Comparison of ENCODE assay signal across 1 cellular context in the genomic region with DNA sequence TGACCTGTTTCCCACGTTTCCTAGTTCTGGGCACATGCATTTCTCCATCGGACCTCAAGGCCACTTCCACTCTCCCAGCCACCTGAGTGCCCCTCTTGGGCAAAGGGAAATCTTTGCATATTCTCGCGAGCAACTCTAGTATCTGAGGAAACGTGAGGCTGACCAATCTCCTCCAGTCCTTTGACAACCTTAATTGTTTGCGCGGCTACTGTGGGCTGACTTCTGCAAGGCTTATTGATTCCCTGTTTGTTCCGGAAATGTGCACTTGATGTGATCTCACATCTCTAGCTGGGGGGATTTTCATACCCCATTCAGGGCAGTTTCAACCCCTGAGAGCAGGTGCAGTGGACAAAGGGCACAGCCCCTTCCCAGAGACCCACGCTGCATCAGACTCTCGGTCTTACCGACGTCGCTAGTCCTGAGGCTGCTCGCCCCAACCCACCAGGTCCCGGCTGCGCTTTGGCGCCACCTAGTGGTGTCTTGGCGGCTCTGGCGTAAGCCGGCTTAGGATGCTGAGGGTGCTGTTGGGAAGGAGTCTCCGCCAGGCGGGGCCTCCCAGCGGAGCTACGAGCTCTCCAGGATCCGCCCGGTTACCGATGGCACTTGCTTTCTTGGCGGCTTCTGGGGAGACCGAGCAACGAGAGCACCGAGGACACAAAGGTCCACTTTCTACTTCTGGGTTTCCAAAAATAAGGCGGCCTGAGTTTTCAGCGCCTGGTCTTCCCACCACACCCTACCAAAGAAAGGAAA.
TF ChIP-seq lines count a peak whose summit lies in the region.

No MANE protein-coding gene starts in this region.

TF ChIP-seq in HepG2, 621 proteins besides CTCF, POLR2A, EP300 and RAD21 (continued from another document and continues in another):
- TF ChIP-seq, protein P1, sequence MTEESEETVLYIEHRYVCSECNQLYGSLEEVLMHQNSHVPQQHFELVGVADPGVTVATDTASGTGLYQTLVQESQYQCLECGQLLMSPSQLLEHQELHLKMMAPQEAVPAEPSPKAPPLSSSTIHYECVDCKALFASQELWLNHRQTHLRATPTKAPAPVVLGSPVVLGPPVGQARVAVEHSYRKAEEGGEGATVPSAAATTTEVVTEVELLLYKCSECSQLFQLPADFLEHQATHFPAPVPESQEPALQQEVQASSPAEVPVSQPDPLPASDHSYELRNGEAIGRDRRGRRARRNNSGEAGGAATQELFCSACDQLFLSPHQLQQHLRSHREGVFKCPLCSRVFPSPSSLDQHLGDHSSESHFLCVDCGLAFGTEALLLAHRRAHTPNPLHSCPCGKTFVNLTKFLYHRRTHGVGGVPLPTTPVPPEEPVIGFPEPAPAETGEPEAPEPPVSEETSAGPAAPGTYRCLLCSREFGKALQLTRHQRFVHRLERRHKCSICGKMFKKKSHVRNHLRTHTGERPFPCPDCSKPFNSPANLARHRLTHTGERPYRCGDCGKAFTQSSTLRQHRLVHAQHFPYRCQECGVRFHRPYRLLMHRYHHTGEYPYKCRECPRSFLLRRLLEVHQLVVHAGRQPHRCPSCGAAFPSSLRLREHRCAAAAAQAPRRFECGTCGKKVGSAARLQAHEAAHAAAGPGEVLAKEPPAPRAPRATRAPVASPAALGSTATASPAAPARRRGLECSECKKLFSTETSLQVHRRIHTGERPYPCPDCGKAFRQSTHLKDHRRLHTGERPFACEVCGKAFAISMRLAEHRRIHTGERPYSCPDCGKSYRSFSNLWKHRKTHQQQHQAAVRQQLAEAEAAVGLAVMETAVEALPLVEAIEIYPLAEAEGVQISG (CRISPR knock-in tag; IDR thresholded peaks at IDR 0.05) = peak; percentile 84
- peak; percentile 65; the same call in 1 of the 2 replicates for TF ChIP-seq ZNF274 (CRISPR knock-in tag; IDR thresholded peaks at IDR 0.05)
- TF ChIP-seq CBFB (CRISPR knock-in tag; IDR thresholded peaks at IDR 0.05) = peak; percentile 40; the same call in 1 of the 2 replicates
- peak; percentile 47 for TF ChIP-seq IKZF4 (CRISPR knock-in tag; IDR thresholded peaks at IDR 0.05; ENCODE audit: borderline replicate concordance, low read depth, not compliant biosample characterization)
- no peak for TF ChIP-seq ZNF343 (CRISPR knock-in tag; IDR thresholded peaks at IDR 0.05)
- no peak for TF ChIP-seq SMYD3 (CRISPR knock-in tag; IDR thresholded peaks at IDR 0.05)
- TF ChIP-seq ZNF143 (CRISPR knock-in tag; IDR thresholded peaks at IDR 0.05) = peak; percentile 76
- TF ChIP-seq ZFP62 (CRISPR knock-in tag; IDR thresholded peaks at IDR 0.05) = 0 out of 2 replicates have a peak, but pooled peaks have one; percentile 37
- peak; percentile 57; the same call in 1 of the 2 replicates for TF ChIP-seq ZNF768 (CRISPR knock-in tag; IDR thresholded peaks at IDR 0.05)
- peak; percentile 12; the same call in 1 of the 2 replicates for TF ChIP-seq BHLHE40 (IDR thresholded peaks at IDR 0.05; ENCODE audit: low read length)
- TF ChIP-seq RXRB (CRISPR knock-in tag; IDR thresholded peaks at IDR 0.05; ENCODE audit: borderline replicate concordance) = peak; percentile 56; the same call in 1 of the 2 replicates
- TF ChIP-seq, protein P2, sequence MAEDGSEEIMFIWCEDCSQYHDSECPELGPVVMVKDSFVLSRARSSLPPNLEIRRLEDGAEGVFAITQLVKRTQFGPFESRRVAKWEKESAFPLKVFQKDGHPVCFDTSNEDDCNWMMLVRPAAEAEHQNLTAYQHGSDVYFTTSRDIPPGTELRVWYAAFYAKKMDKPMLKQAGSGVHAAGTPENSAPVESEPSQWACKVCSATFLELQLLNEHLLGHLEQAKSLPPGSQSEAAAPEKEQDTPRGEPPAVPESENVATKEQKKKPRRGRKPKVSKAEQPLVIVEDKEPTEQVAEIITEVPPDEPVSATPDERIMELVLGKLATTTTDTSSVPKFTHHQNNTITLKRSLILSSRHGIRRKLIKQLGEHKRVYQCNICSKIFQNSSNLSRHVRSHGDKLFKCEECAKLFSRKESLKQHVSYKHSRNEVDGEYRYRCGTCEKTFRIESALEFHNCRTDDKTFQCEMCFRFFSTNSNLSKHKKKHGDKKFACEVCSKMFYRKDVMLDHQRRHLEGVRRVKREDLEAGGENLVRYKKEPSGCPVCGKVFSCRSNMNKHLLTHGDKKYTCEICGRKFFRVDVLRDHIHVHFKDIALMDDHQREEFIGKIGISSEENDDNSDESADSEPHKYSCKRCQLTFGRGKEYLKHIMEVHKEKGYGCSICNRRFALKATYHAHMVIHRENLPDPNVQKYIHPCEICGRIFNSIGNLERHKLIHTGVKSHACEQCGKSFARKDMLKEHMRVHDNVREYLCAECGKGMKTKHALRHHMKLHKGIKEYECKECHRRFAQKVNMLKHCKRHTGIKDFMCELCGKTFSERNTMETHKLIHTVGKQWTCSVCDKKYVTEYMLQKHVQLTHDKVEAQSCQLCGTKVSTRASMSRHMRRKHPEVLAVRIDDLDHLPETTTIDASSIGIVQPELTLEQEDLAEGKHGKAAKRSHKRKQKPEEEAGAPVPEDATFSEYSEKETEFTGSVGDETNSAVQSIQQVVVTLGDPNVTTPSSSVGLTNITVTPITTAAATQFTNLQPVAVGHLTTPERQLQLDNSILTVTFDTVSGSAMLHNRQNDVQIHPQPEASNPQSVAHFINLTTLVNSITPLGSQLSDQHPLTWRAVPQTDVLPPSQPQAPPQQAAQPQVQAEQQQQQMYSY (CRISPR knock-in tag; IDR thresholded peaks at IDR 0.05) = 0 out of 2 replicates have a peak, but pooled peaks have one; percentile 40
- TF ChIP-seq ZKSCAN8 (CRISPR knock-in tag; IDR thresholded peaks at IDR 0.05; ENCODE audit: borderline replicate concordance) = 0 out of 2 replicates have a peak, but pooled peaks have one; percentile 32
- 0 out of 2 replicates have a peak, but pooled peaks have one; percentile 33 for TF ChIP-seq FOXA3 (CRISPR knock-in tag; IDR thresholded peaks at IDR 0.05)
- peak; percentile 69; the same call in 1 of the 2 replicates for TF ChIP-seq ZNF12 (CRISPR knock-in tag; IDR thresholded peaks at IDR 0.05)
- 0 out of 2 replicates have a peak, but pooled peaks have one; percentile 16 for TF ChIP-seq HNF4A (CRISPR knock-in tag; IDR thresholded peaks at IDR 0.05)
- no peak for TF ChIP-seq FOXA1 (IDR thresholded peaks at IDR 0.05)
- TF ChIP-seq FOXA1 (CRISPR knock-in tag; IDR thresholded peaks at IDR 0.05) = no peak
- TF ChIP-seq NCOA1 (CRISPR knock-in tag; IDR thresholded peaks at IDR 0.05) = no peak; the same call in 1 of the 2 replicates
- TF ChIP-seq, protein P3, sequence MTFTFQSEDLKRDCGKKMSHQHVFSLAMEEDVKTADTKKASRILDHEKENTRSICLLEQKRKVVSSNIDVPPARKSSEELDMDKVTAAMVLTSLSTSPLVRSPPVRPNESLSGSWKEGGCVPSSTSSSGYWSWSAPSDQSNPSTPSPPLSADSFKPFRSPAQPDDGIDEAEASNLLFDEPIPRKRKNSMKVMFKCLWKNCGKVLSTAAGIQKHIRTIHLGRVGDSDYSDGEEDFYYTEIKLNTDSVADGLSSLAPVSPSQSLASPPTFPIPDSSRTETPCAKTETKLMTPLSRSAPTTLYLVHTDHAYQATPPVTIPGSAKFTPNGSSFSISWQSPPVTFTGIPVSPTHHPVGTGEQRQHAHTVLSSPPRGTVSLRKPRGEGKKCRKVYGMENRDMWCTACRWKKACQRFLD (CRISPR knock-in tag; IDR thresholded peaks at IDR 0.05; ENCODE audit: borderline replicate concordance) = 0 out of 2 replicates have a peak, but pooled peaks have one; percentile 64
- TF ChIP-seq, protein P4, sequence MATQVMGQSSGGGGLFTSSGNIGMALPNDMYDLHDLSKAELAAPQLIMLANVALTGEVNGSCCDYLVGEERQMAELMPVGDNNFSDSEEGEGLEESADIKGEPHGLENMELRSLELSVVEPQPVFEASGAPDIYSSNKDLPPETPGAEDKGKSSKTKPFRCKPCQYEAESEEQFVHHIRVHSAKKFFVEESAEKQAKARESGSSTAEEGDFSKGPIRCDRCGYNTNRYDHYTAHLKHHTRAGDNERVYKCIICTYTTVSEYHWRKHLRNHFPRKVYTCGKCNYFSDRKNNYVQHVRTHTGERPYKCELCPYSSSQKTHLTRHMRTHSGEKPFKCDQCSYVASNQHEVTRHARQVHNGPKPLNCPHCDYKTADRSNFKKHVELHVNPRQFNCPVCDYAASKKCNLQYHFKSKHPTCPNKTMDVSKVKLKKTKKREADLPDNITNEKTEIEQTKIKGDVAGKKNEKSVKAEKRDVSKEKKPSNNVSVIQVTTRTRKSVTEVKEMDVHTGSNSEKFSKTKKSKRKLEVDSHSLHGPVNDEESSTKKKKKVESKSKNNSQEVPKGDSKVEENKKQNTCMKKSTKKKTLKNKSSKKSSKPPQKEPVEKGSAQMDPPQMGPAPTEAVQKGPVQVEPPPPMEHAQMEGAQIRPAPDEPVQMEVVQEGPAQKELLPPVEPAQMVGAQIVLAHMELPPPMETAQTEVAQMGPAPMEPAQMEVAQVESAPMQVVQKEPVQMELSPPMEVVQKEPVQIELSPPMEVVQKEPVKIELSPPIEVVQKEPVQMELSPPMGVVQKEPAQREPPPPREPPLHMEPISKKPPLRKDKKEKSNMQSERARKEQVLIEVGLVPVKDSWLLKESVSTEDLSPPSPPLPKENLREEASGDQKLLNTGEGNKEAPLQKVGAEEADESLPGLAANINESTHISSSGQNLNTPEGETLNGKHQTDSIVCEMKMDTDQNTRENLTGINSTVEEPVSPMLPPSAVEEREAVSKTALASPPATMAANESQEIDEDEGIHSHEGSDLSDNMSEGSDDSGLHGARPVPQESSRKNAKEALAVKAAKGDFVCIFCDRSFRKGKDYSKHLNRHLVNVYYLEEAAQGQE (IDR thresholded peaks at IDR 0.05; ENCODE audit: borderline replicate concordance in 1 of 2, low read depth in 1 of 2, low read length in 2 of 2) = no peak
- TF ChIP-seq, protein P5, sequence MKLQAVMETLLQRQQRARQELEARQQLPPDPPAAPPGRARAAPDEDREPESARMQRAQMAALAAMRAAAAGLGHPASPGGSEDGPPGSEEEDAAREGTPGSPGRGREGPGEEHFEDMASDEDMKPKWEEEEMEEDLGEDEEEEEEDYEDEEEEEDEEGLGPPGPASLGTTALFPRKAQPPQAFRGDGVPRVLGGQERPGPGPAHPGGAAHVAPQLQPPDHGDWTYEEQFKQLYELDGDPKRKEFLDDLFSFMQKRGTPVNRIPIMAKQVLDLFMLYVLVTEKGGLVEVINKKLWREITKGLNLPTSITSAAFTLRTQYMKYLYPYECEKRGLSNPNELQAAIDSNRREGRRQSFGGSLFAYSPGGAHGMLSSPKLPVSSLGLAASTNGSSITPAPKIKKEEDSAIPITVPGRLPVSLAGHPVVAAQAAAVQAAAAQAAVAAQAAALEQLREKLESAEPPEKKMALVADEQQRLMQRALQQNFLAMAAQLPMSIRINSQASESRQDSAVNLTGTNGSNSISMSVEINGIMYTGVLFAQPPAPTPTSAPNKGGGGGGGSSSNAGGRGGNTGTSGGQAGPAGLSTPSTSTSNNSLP (IDR thresholded peaks at IDR 0.05; ENCODE audit: low read depth, low read length) = no peak
- TF ChIP-seq, protein P6, sequence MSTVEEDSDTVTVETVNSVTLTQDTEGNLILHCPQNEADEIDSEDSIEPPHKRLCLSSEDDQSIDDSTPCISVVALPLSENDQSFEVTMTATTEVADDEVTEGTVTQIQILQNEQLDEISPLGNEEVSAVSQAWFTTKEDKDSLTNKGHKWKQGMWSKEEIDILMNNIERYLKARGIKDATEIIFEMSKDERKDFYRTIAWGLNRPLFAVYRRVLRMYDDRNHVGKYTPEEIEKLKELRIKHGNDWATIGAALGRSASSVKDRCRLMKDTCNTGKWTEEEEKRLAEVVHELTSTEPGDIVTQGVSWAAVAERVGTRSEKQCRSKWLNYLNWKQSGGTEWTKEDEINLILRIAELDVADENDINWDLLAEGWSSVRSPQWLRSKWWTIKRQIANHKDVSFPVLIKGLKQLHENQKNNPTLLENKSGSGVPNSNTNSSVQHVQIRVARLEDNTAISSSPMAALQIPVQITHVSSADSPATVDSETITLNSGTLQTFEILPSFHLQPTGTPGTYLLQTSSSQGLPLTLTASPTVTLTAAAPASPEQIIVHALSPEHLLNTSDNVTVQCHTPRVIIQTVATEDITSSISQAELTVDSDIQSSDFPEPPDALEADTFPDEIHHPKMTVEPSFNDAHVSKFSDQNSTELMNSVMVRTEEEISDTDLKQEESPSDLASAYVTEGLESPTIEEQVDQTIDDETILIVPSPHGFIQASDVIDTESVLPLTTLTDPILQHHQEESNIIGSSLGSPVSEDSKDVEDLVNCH (CRISPR knock-in tag; IDR thresholded peaks at IDR 0.05) = 0 out of 2 replicates have a peak, but pooled peaks have one; percentile 29
- peak; percentile 74 for TF ChIP-seq BORCS8-MEF2B (CRISPR knock-in tag; IDR thresholded peaks at IDR 0.05)
- no peak for TF ChIP-seq ATF7 (IDR thresholded peaks at IDR 0.05)
- TF ChIP-seq ATF7 (CRISPR knock-in tag; IDR thresholded peaks at IDR 0.05) = no peak
- TF ChIP-seq RFX1 (IDR thresholded peaks at IDR 0.05) = no peak
- peak; percentile 43; the same call in 1 of the 2 replicates for TF ChIP-seq ZBTB7B (CRISPR knock-in tag; IDR thresholded peaks at IDR 0.05)
- TF ChIP-seq ZNF441 (CRISPR knock-in tag; IDR thresholded peaks at IDR 0.05; ENCODE audit: borderline replicate concordance) = peak; percentile 97
- peak; percentile 95 for TF ChIP-seq FOXC1 (CRISPR knock-in tag; IDR thresholded peaks at IDR 0.05; ENCODE audit: borderline replicate concordance)
- TF ChIP-seq SAFB2 (CRISPR knock-in tag; IDR thresholded peaks at IDR 0.05; ENCODE audit: borderline replicate concordance, low read depth) = peak; percentile 65; the same call in 1 of the 2 replicates
- 0 out of 2 replicates have a peak, but pooled peaks have one; percentile 52 for TF ChIP-seq JUN (CRISPR knock-in tag; IDR thresholded peaks at IDR 0.05)
- no peak for TF ChIP-seq ZFP82 (CRISPR knock-in tag; IDR thresholded peaks at IDR 0.05; ENCODE audit: borderline replicate concordance)
- TF ChIP-seq NBN (conservative IDR thresholded peaks at IDR 0.05) = no peak
- TF ChIP-seq SIN3A (IDR thresholded peaks at IDR 0.05; ENCODE audit: borderline replicate concordance, low read depth, low read length) = no peak
- no peak for TF ChIP-seq ZNF790 (CRISPR knock-in tag; IDR thresholded peaks at IDR 0.05; ENCODE audit: borderline replicate concordance)
- peak; percentile 68 for TF ChIP-seq GATAD2A (CRISPR knock-in tag; IDR thresholded peaks at IDR 0.05)
- no peak for TF ChIP-seq ZNF24 (IDR thresholded peaks at IDR 0.05)
- TF ChIP-seq ZNF468 (CRISPR knock-in tag; IDR thresholded peaks at IDR 0.05) = no peak
- TF ChIP-seq, protein P7, sequence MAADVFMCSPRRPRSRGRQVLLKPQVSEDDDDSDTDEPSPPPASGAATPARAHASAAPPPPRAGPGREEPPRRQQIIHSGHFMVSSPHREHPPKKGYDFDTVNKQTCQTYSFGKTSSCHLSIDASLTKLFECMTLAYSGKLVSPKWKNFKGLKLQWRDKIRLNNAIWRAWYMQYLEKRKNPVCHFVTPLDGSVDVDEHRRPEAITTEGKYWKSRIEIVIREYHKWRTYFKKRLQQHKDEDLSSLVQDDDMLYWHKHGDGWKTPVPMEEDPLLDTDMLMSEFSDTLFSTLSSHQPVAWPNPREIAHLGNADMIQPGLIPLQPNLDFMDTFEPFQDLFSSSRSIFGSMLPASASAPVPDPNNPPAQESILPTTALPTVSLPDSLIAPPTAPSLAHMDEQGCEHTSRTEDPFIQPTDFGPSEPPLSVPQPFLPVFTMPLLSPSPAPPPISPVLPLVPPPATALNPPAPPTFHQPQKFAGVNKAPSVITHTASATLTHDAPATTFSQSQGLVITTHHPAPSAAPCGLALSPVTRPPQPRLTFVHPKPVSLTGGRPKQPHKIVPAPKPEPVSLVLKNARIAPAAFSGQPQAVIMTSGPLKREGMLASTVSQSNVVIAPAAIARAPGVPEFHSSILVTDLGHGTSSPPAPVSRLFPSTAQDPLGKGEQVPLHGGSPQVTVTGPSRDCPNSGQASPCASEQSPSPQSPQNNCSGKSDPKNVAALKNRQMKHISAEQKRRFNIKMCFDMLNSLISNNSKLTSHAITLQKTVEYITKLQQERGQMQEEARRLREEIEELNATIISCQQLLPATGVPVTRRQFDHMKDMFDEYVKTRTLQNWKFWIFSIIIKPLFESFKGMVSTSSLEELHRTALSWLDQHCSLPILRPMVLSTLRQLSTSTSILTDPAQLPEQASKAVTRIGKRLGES (CRISPR knock-in tag; IDR thresholded peaks at IDR 0.05; ENCODE audit: borderline replicate concordance) = no peak
- TF ChIP-seq SALL1 (CRISPR knock-in tag; IDR thresholded peaks at IDR 0.05) = peak; percentile 88
